In genomic region chr5:125085797-125086505, GRCh38 we compare ENCODE assay signal across 14 cellular contexts.
"Had no signal": no experiment of that assay in that cellular context is flagged by ENCODE, and none has a peak within 500 bp of the region (broad histone marks: within the 10 kb centered on the region; RNA-seq: fewer than 3 reads in every experiment).

No MANE protein-coding gene starts in this region.

- H3K36me3 ChIP-seq: lower lobe of right lung, thyroid gland, upper lobe of right lung had no signal

- H3K4me3 ChIP-seq: lower lobe of right lung, thyroid gland, upper lobe of right lung had no signal

- ATAC-seq: left lobe of liver; lower lobe of right lung; natural killer cell treated with Interleukin-12 subunit alpha and Interleukin-12 subunit beta and Interleukin-15 and Interleukin-18, amount 100 ng/mL, for 72 hours; upper lobe of right lung had no signal

- DNase-seq: activated B cell treated with CpG ODN at 0.5 μM for 24 hours; activated CD4-positive, alpha-beta T cell treated with anti-CD3 and anti-CD28 coated beads for 4 hours; activated CD4-positive, alpha-beta T cell treated with anti-CD3 and anti-CD28 coated beads, Interleukin-2, amount 50 U/mL, for 48 hours; activated naive CD4-positive, alpha-beta T cell treated with Interleukin-2 at 50 U/mL for 16 hours; activated naive CD8-positive, alpha-beta T cell treated with anti-CD3 and anti-CD28 coated beads for 36 hours; activated T-cell treated with anti-CD3 and anti-CD28 coated beads, Interleukin-2, amount 50 U/mL, for 48 hours; lower lobe of right lung; stimulated activated CD4-positive, alpha-beta T cell treated with anti-CD3 and anti-CD28 coated beads, Interleukin-4, amount 100 ng/mL, for 4 hours; substantia nigra; T1000; thyroid gland; upper lobe of right lung had no signal

- H3K4me1 ChIP-seq: lower lobe of right lung, thyroid gland, upper lobe of right lung had no signal

- H3K9me3 ChIP-seq: lower lobe of right lung, thyroid gland, upper lobe of right lung had no signal

- H3K27ac ChIP-seq: lower lobe of right lung, thyroid gland, upper lobe of right lung had no signal

- H3K27me3 ChIP-seq: thyroid gland, upper lobe of right lung had no signal
